Comparison of ENCODE assay signal across 1 cellular context in the genomic region with DNA sequence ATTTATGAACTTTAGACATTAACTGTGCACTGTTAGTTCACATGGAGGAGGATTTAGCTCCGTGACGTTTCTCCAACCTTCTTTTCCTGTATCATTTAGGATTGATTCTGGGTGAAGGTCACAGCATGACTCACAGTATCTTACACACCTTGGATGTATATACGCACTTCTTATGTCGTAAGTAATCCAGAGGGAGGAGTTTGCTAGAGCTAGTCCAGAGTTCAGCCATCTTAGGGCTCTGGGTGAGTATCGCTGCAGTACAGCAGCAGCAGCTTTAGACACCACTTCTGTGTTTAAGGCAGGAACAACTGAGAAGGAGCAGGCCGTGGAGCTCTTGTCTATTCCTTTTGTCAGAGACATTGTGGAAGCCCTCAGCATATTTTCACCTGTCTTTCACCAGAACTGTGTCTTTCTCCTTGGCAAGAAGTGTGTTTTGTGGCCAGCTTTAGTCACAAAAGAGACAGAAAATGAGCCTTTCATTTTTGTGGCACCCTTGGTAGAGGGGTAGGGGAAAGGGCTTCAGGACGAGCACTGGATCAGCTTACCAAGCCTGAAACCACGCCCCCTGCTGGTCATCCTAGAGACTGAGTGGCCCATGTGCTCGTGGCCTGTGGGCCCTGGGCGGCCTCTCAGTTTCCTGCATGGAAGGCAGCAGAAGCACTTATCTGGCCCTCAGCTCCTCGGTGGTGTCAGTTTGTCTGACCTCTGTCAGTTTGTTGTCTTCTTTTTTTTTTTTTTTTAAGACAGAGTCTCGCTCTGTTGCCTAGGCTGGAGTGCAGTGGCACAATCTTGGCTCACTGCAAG.
TF ChIP-seq lines count a peak whose summit lies in the region.

No MANE protein-coding gene starts in this region.

TF ChIP-seq in HCT116, 20 proteins besides CTCF, POLR2A, EP300 and RAD21 (continued from another document):
- TF ChIP-seq, protein P1, sequence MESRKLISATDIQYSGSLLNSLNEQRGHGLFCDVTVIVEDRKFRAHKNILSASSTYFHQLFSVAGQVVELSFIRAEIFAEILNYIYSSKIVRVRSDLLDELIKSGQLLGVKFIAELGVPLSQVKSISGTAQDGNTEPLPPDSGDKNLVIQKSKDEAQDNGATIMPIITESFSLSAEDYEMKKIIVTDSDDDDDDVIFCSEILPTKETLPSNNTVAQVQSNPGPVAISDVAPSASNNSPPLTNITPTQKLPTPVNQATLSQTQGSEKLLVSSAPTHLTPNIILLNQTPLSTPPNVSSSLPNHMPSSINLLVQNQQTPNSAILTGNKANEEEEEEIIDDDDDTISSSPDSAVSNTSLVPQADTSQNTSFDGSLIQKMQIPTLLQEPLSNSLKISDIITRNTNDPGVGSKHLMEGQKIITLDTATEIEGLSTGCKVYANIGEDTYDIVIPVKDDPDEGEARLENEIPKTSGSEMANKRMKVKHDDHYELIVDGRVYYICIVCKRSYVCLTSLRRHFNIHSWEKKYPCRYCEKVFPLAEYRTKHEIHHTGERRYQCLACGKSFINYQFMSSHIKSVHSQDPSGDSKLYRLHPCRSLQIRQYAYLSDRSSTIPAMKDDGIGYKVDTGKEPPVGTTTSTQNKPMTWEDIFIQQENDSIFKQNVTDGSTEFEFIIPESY (IDR thresholded peaks at IDR 0.05; ENCODE audit: extremely low read depth, insufficient replicate concordance, low read length): no peak
- TF ChIP-seq JUND (IDR thresholded peaks at IDR 0.05) (no peak), SIN3A (IDR thresholded peaks at IDR 0.05; ENCODE audit: low read depth) (no peak), CEBPB (IDR thresholded peaks at IDR 0.05; ENCODE audit: low read depth) (no peak)
